In genomic region chr19:42368360-42368759, GRCh38 we compare ENCODE assay signal across 31 cellular contexts. TPM values are rescaled to one million over a fixed set of nuclear protein-coding genes. Genes with fewer than 3 reads are reported as not detected.
"Had no signal": no experiment of that assay in that cellular context is flagged by ENCODE, and none has a peak within 500 bp of the region (broad histone marks: within the 10 kb centered on the region; RNA-seq: fewer than 3 reads in every experiment).

No MANE protein-coding gene starts in this region.

- H3K27me3 ChIP-seq: ascending aorta, cardiac muscle cell had no signal

- H3K4me1 ChIP-seq: ascending aorta had no signal

- ATAC-seq: activated CD8-positive, alpha-beta memory T cell treated with anti-CD3 and anti-CD28 coated beads, Interleukin-2, amount 10 ng/mL, durations not matched to agents 7 days and 5 days; activated CD8-positive, alpha-beta T cell treated with anti-CD3 and anti-CD28 coated beads, Interleukin-2, amount 10 ng/mL, durations not matched to agents 7 days and 5 days; activated naive CD8-positive, alpha-beta T cell treated with anti-CD3 and anti-CD28 coated beads, Interleukin-2, amount 50 U/mL, for 24 hours had no signal

- H3K4me3 ChIP-seq: ascending aorta, cardiac muscle cell had no signal

- H3K27ac ChIP-seq: ascending aorta, VCaP had no signal

- H3K9me3 ChIP-seq: ascending aorta had no signal

- DNase-seq: activated B cell treated with CpG ODN at 0.5 μM for 24 hours; activated CD4-positive, alpha-beta memory T cell treated with anti-CD3 and anti-CD28 coated beads, Interleukin-2, amount 10 ng/mL, durations not matched to agents 7 days and 5 days; activated CD4-positive, alpha-beta T cell treated with anti-CD3 and anti-CD28 coated beads for 48 hours; activated CD4-positive, alpha-beta T cell treated with anti-CD3 and anti-CD28 coated beads, Interleukin-2, amount 10 ng/mL, durations not matched to agents 7 days and 5 days; activated CD4-positive, alpha-beta T cell treated with anti-CD3 and anti-CD28 coated beads, Interleukin-2, amount 50 U/mL, for 48 hours; activated CD4-positive, CD25-positive, alpha-beta regulatory T cell treated with anti-CD3 and anti-CD28 coated beads, Interleukin-2, amount 50 U/mL, for 72 hours; activated CD8-positive, alpha-beta memory T cell treated with anti-CD3 and anti-CD28 coated beads for 24 hours; activated CD8-positive, alpha-beta memory T cell treated with anti-CD3 and anti-CD28 coated beads, Interleukin-2, amount 10 ng/mL, durations not matched to agents 7 days and 5 days; activated CD8-positive, alpha-beta memory T cell treated with anti-CD3 and anti-CD28 coated beads, Interleukin-2, amount 50 U/mL, for 48 hours; activated CD8-positive, alpha-beta T cell treated with anti-CD3 and anti-CD28 coated beads, Interleukin-2, amount 10 ng/mL, durations not matched to agents 7 days and 5 days; activated effector memory CD4-positive, alpha-beta T cell treated with Interleukin-2 at 50 U/mL for 16 hours; activated gamma-delta T cell; activated naive CD4-positive, alpha-beta T cell treated with anti-CD3 and anti-CD28 coated beads, Interleukin-2, amount 10 ng/mL, durations not matched to agents 7 days and 5 days; activated naive CD4-positive, alpha-beta T cell treated with Interleukin-2 at 50 U/mL for 16 hours; activated naive CD8-positive, alpha-beta T cell treated with anti-CD3 and anti-CD28 coated beads, Interleukin-2, amount 10 ng/mL, durations not matched to agents 7 days and 5 days; activated naive CD8-positive, alpha-beta T cell treated with anti-CD3 and anti-CD28 coated beads, Interleukin-2, amount 50 U/mL, for 24 hours; activated T-cell treated with anti-CD3 and anti-CD28 coated beads, Interleukin-2, amount 50 U/mL, for 24 hours; activated T-cell treated with anti-CD3 and anti-CD28 coated beads, Interleukin-2, amount 50 U/mL, for 48 hours; amygdala; anterior cingulate cortex; caudate nucleus; cerebellar nuclear complex; T-helper 2 cell; T-helper 9 cell had no signal

- FAIRE-seq: bronchial epithelial cell, TTC549 had no signal

RNA-seq across cellular contexts. Expression of gene CNFN, which starts 21.7 kb away (rescaled TPM):
- total RNA-seq: activated CD4-positive, alpha-beta memory T cell treated with anti-CD3 and anti-CD28 coated beads, Interleukin-2, amount 10 ng/mL, durations not matched to agents 7 days and 5 days; activated CD4-positive, alpha-beta T cell treated with anti-CD3 and anti-CD28 coated beads, Interleukin-2, amount 10 ng/mL, durations not matched to agents 7 days and 5 days; activated CD8-positive, alpha-beta memory T cell treated with anti-CD3 and anti-CD28 coated beads, Interleukin-2, amount 10 ng/mL, durations not matched to agents 7 days and 5 days; activated CD8-positive, alpha-beta T cell treated with anti-CD3 and anti-CD28 coated beads, Interleukin-2, amount 10 ng/mL, durations not matched to agents 7 days and 5 days; activated naive CD8-positive, alpha-beta T cell treated with anti-CD3 and anti-CD28 coated beads, Interleukin-2, amount 10 ng/mL, durations not matched to agents 7 days and 5 days; activated T-helper 2 cell treated with anti-CD3 and anti-CD28 coated beads, Interferon-gamma antibody, Interleukin-2, Interleukin-4, amounts not matched to agents 10 μg/mL and 5 μg/mL and 100 μg/mL, durations not matched to agents 14 hours and 24 hours and 36 hours; ascending aorta; bronchial epithelial cell; chondrocyte had no signal

RNA-seq across cellular contexts. Expression of gene TMEM145, which starts 55.3 kb away (rescaled TPM):
- total RNA-seq: activated B cell treated with CpG ODN at 0.5 μM for 24 hours; activated CD4-positive, alpha-beta T cell treated with anti-CD3 and anti-CD28 coated beads, Interleukin-2, amount 10 ng/mL, durations not matched to agents 7 days and 5 days; ascending aorta had no signal
